10 cellular contexts compared by ENCODE assay signal in the genomic region with DNA sequence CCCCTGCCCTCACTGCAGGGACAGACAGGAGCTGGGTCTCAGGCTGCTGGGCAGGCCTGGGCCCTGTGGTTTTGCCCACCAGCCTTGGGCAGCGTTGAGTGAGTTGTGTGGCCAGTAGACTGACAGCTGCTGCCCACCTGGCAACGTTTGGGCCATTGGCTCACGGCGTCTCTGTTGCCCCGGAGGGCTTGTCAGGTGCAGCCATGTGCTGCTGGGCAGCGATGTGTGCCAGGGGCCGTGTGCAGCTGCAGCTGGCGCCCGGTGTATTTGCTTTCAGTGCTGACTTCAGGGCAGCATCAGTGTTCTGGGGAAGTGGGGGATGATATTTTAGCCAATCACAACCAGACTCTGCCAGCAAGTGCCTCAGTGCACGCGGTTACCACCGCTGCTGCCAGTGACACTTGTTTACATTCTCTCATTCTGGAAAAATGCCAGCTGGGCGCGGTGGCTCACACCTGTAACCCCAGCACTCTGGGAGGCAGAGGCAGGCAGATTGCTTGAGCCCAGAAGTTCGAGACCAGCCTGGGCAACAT. TPM values are rescaled to one million over a fixed set of nuclear protein-coding genes. Genes with fewer than 3 reads are reported as not detected.
DNase-seq lines count a peak whose midpoint lies in the region; FAIRE-seq and TF ChIP-seq lines count a peak whose summit lies in the region.
"Had no signal": no experiment of that assay in that cellular context is flagged by ENCODE, and none has a peak within 500 bp of the region (broad histone marks: within the 10 kb centered on the region; RNA-seq: fewer than 3 reads in every experiment).

No MANE protein-coding gene starts in this region.

- no peak for FAIRE-seq in GM12892 (lab: Jason Lieb, UNC)
- no peak for FAIRE-seq in HTR-8/SVneo (lab: Jason Lieb, UNC)

- TF ChIP-seq POLR2A in GM12892 (IDR thresholded peaks at IDR 0.05; ENCODE audit: low read depth, low read length): no peak

- peak in 5 of 6 experiments; percentile 14 to 70 (median 42) for DNase-seq in stimulated activated naive CD4-positive, alpha-beta T cell (lab: John Stamatoyannopoulos, UW)
- DNase-seq in stimulated activated naive CD4-positive, alpha-beta T cell treated with Interleukin-2 at 50 U/mL for 16 hours (lab: John Stamatoyannopoulos, UW): no peak
- DNase-seq in NCI-H510A treated with DMSO at 0.1 percent for 48 hours (lab: John Stamatoyannopoulos, UW) (peak; percentile 75), GM12892 (ENCODE audit: insufficient read length) (no peak), HTR-8/SVneo (ENCODE audit: insufficient read length, low spot score) (no peak), HCEC 1CT (no peak), cerebellar nuclear complex (lab: John Stamatoyannopoulos, UW) (no peak)
- peak; percentile 20 for DNase-seq in effector CD4-positive, alpha-beta T cell
- DNase-seq: activated CD8-positive, alpha-beta memory T cell treated with anti-CD3 and anti-CD28 coated beads, Interleukin-2, amount 10 ng/mL, durations not matched to agents 7 days and 5 days; NCI-H187 treated with DMSO at 0.1 percent for 48 hours had no signal

RNA-seq across cellular contexts. Expression of a gene that starts 10.6 kb away (rescaled TPM):
- polyA plus RNA-seq in GM12892 (2012; ENCODE audit: missing spikeins): 16.5 TPM

RNA-seq across cellular contexts. Expression of a gene that starts 16.3 kb away (rescaled TPM):
- polyA plus RNA-seq in GM12892 (2012; ENCODE audit: missing spikeins): 3.7 TPM

RNA-seq across cellular contexts. Expression of a gene that starts 22.2 kb away (rescaled TPM):
- not detected for polyA plus RNA-seq in GM12892 (2012; ENCODE audit: missing spikeins)

RNA-seq across cellular contexts. Expression of a gene that starts 33.5 kb away (rescaled TPM):
- polyA plus RNA-seq in GM12892 (2012; ENCODE audit: missing spikeins): not detected

RNA-seq across cellular contexts. Expression of a gene that starts 36.4 kb away (rescaled TPM):
- 1.1 TPM for polyA plus RNA-seq in GM12892 (2012; ENCODE audit: missing spikeins)

Comparison
In these comparisons a context has a peak if more than half of its experiments do, and no peak if none do; other contexts are left out.
1. DNase-seq: peak in stimulated activated naive CD4-positive, alpha-beta T cell (5 of 6), NCI-H510A treated with DMSO at 0.1 percent for 48 hours (single experiment) and effector CD4-positive, alpha-beta T cell (single experiment); none in stimulated activated naive CD4-positive, alpha-beta T cell treated with Interleukin-2 at 50 U/mL for 16 hours (single experiment), GM12892 (single experiment), HTR-8/SVneo (single experiment), HCEC 1CT (single experiment) and cerebellar nuclear complex (0 of 2).